Comparison of ENCODE assay signal across 23 cellular contexts in the genomic region with DNA sequence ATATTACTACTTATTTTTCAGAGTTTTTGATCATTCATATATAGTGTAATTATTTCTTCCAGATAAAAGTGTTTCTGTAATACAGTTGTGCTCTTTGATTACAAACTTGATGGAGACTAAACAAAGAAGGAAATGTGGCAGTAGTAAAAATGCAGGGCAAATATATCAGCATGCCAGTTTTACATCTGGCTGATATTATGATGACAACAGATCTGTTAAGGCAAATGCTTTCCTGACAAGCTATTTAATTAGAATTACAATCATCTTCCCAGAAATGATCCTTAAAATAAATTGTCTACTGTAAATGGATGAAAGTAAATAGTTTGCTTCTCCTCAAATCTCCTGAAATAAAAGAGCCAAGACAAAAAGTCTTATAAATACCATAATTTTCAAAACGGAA.
"Had no signal": no experiment of that assay in that cellular context is flagged by ENCODE, and none has a peak within 500 bp of the region (broad histone marks: within the 10 kb centered on the region; RNA-seq: fewer than 3 reads in every experiment).

No MANE protein-coding gene starts in this region.

- H3K79me2 ChIP-seq: parathyroid adenoma had no signal

- H2AFZ ChIP-seq: parathyroid adenoma had no signal

- H3K27me3 ChIP-seq: esophagus muscularis mucosa, heart right ventricle, right lobe of liver, transverse colon, upper lobe of right lung had no signal

- H3K27ac ChIP-seq: esophagus muscularis mucosa, heart right ventricle, lower lobe of right lung, parathyroid adenoma, right lobe of liver, thoracic aorta, transverse colon, upper lobe of right lung, uterus had no signal

- DNase-seq: effector CD8-positive, alpha-beta T cell; endodermal cell; foreskin melanocyte; glutamatergic neuron; heart right ventricle; hippocampal formation; left ventricle myocardium superior; lower lobe of right lung; naive thymus-derived CD8-positive, alpha-beta T cell; nephron progenitor cell; occipital lobe; right lobe of liver; small intestine; stimulated activated CD4-positive, alpha-beta T cell treated with anti-CD3 and anti-CD28 coated beads, Interleukin-15, amount 100 ng/mL, for 24 hours; stimulated activated CD4-positive, alpha-beta T cell treated with anti-CD3 and anti-CD28 coated beads, Interleukin-2, amount 100 ng/mL, for 48 hours; stimulated activated naive B cell treated with anti-CD40 and anti-IgM and Interleukin-4, amounts not matched to agents 10 μg/mL and 1 μg/mL and 100 μg/mL, for 72 hours; transverse colon; upper lobe of right lung; uterus had no signal

- H3K9ac ChIP-seq: parathyroid adenoma had no signal

- FAIRE-seq: keratinocyte, small intestine had no signal

- ATAC-seq: heart right ventricle; left ventricle myocardium superior; lower lobe of right lung; naive thymus-derived CD8-positive, alpha-beta T cell; right lobe of liver; stimulated activated naive B cell treated with anti-CD40 and anti-IgM and Interleukin-4, amounts not matched to agents 10 μg/mL and 1 μg/mL and 100 μg/mL, for 72 hours; upper lobe of right lung had no signal

- H3K36me3 ChIP-seq: esophagus muscularis mucosa, heart right ventricle, lower lobe of right lung, right lobe of liver, thoracic aorta, transverse colon, upper lobe of right lung, uterus had no signal

- H3K4me3 ChIP-seq: esophagus muscularis mucosa, heart right ventricle, lower lobe of right lung, right lobe of liver, thoracic aorta, transverse colon, upper lobe of right lung, uterus had no signal

- H3K9me3 ChIP-seq: lower lobe of right lung, right lobe of liver, thoracic aorta, transverse colon, upper lobe of right lung, uterus had no signal

- H3K4me1 ChIP-seq: esophagus muscularis mucosa, heart right ventricle, lower lobe of right lung, parathyroid adenoma, right lobe of liver, transverse colon, upper lobe of right lung, uterus had no signal
